In genomic region chr2:231613054-231613654, GRCh38 we compare ENCODE assay signal across 8 cellular contexts. TPM values are rescaled to one million over a fixed set of nuclear protein-coding genes. Genes with fewer than 3 reads are reported as not detected.
A peak's percentile ranks its signal among the peaks of the same experiment; 100 is the strongest.
DNase-seq lines count a peak whose midpoint lies in the region; ATAC-seq and TF ChIP-seq lines count a peak whose summit lies in the region.

No MANE protein-coding gene starts in this region.

- TF ChIP-seq CTCF in GM06990 (IDR thresholded peaks at IDR 0.05; ENCODE audit: insufficient read depth, low read length, poor library complexity, severe bottlenecking) (no peak), activated B cell treated with CpG ODN at 0.5 μM for 24 hours (IDR thresholded peaks at IDR 0.05) (no peak), heart left ventricle (IDR thresholded peaks at IDR 0.05) (no peak)

- H3K27me3 ChIP-seq in GM06990 (replicated peaks; ENCODE audit: control insufficient read depth, insufficient read depth, low read length) (no peaks in the 10 kb centered on the region), heart left ventricle (peaks cover 0 to 8% (median 0%) of the 10 kb centered on the region in 9 donors)

- H3K4me1 ChIP-seq in heart left ventricle: peaks cover 16 to 52% (median 35%) of the 10 kb centered on the region in 12 donors

- TF ChIP-seq POLR2A in heart left ventricle (IDR thresholded peaks at IDR 0.05): no peak

- peak overlapping the region; percentile 96 for H3K27ac Mint-ChIP-seq in activated B cell treated with CpG ODN at 0.5 μM for 24 hours

- intact Hi-C loops in activated B cell treated with CpG ODN at 0.5 μM for 24 hours (cut with micrococcal nuclease): loop anchor here (1.0 kb wide), 2 partner anchors 49 to 59 kb away; no protein-coding TSS in a partner anchor
- intact Hi-C loops in heart left ventricle (cut with DNase I): loop anchor here in 9 of 10 donors (1.0 to 5.0 kb wide), 8 partner anchors 30 to 169 kb away; partner anchors contain the start of gene PDE6D (in 2 of the 9)
- intact Hi-C loops in sciatic nerve (cut with DNase I): loop anchor here (2.0 to 5.0 kb wide), 2 partner anchors 56 to 94 kb away; partner anchors contain the start of gene PTMA

- 35 to 45% (median 39%) methylated on average over 14 to 15 of the region's 15 CpGs for WGBS in heart left ventricle, 4 donors

- H3K36me3 ChIP-seq in GM06990 (ENCODE audit: control insufficient read depth, insufficient read depth, low read length): no peaks in the 10 kb centered on the region
- no peaks in the 10 kb centered on the region for H3K36me3 ChIP-seq in heart left ventricle

- H3K4me3 Mint-ChIP-seq in activated B cell treated with CpG ODN at 0.5 μM for 24 hours: peak overlapping the region; percentile 85

- peak overlapping the region; percentile 91 to 100 (median 98) for H3K27ac ChIP-seq in heart left ventricle

- H3K9me3 ChIP-seq in heart left ventricle: no peaks in the 10 kb centered on the region

- DNase-seq in GM06990 (ENCODE audit: extremely low read depth, insufficient read length) (no peak), activated B cell treated with CpG ODN at 0.5 μM for 24 hours (no peak), heart left ventricle (peak in 3 of 5 donors; percentile 36 to 46 (median 46)), sciatic nerve (ENCODE audit: low spot score) (peak; percentile 77), NCI-H187 treated with DMSO at 0.1 percent for 48 hours (lab: John Stamatoyannopoulos, UW) (no peak), dedifferentiated amniotic fluid mesenchymal stem cell (ENCODE audit: extremely low spot score) (no peak), kidney glomerular epithelial cell (lab: John Stamatoyannopoulos, UW) (no peak)

- CTCF ChIA-PET in activated B cell treated with CpG ODN at 0.5 μM for 24 hours (lab: Charles Lee): interaction anchor here (0.7 to 10.0 kb wide), 15 partner anchors 8 to 187 kb away, joined by 3 to 269 read pairs (median 6); partner anchors contain the start of genes COPS7B and PTMA

- no peaks in the 10 kb centered on the region for H3K27me3 Mint-ChIP-seq in activated B cell treated with CpG ODN at 0.5 μM for 24 hours

- POLR2A ChIA-PET in activated B cell treated with CpG ODN at 0.5 μM for 24 hours (lab: Charles Lee): interaction anchor here (0.5 to 9.9 kb wide), 26 partner anchors 8 to 173 kb away, joined by 3 to 1242 read pairs (median 6); partner anchors contain the start of genes COPS7B, NCL, PDE6D and PTMA

- ATAC-seq in HG02938 (IDR thresholded peaks at IDR 0.05; ENCODE audit: unreplicated experiment) (peak; percentile 0), activated B cell treated with CpG ODN at 0.5 μM for 24 hours (ENCODE audit: low read depth) (no peak), heart left ventricle (peak in 1 of 4 donors; percentile 4), sciatic nerve (peak; percentile 3)

- H3K4me3 ChIP-seq in GM06990 (replicated peaks; ENCODE audit: low read depth, low read length) (peak overlapping the region; percentile 60), heart left ventricle (peak overlapping the region in 10 of 12 donors; percentile 32 to 62 (median 54))

- peaks cover 47% of the 10 kb centered on the region for H3K4me1 Mint-ChIP-seq in activated B cell treated with CpG ODN at 0.5 μM for 24 hours

- no peaks in the 10 kb centered on the region for H3K36me3 Mint-ChIP-seq in activated B cell treated with CpG ODN at 0.5 μM for 24 hours (ENCODE audit: low read depth)

- no peaks in the 10 kb centered on the region for H3K9me3 Mint-ChIP-seq in activated B cell treated with CpG ODN at 0.5 μM for 24 hours

RNA-seq across cellular contexts. Expression of gene TEX44, which starts 20.5 kb away (rescaled TPM):
- total RNA-seq in activated B cell treated with CpG ODN at 0.5 μM for 24 hours: not detected in 2 replicates
- total RNA-seq in heart left ventricle: not detected
- polyA plus RNA-seq in heart left ventricle: not detected
- not detected for total RNA-seq in sciatic nerve

Comparison
In these comparisons a context has a peak if more than half of its experiments do, and no peak if none do; other contexts are left out.
1. DNase-seq: peak in heart left ventricle (3 of 5) and sciatic nerve (single experiment); none in GM06990 (single experiment), activated B cell treated with CpG ODN at 0.5 μM for 24 hours (single experiment), NCI-H187 treated with DMSO at 0.1 percent for 48 hours (single experiment), dedifferentiated amniotic fluid mesenchymal stem cell (single experiment) and kidney glomerular epithelial cell (single experiment).